Comparison of ENCODE assay signal across 8 cellular contexts in the genomic region with DNA sequence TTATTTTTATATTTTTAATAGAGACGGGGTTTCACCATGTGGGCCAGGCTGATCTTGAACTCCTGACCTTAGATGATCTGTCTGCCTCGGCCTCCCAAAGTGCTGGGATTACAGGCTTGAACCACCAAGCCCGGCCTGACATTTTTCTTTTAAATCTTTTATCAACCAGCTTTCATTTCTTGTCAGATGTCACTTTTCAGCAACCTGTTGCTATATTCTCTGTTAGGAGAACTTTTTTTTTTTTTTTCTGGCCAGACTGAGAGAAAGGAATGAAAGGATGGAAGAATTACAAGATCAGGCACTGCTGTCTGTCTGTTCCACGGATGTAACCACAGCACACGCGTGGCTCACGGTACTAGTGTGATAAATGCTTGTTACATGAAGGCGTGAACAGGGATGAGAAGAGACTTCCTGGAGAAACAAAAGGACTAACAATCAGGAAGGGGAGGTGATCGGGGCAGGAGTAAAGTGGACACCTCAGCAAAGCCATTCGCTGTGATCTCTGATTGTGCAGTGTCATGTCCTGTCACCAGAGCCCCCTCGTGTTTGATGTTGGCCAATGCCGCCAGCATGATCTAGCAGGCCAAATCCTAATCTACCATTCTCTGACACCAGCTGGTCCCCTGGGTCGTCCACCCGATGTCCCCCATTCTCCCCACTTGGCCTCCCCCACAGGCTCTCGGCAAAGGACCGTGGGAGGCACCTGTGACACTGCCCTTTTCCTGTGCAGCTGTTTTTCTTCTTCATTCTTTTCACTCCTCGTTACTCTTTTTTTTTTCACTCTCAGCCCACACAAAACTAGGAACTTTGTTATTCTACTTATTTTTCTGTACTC.
DNase-seq lines count a peak whose midpoint lies in the region; ATAC-seq and TF ChIP-seq lines count a peak whose summit lies in the region.

No MANE protein-coding gene starts in this region.

- H3K27me3 Mint-ChIP-seq in CD14-positive monocyte (ENCODE audit: low read depth in 3 of 3), result peaks cover 0 to 5% (median 0%) of the 10 kb centered on the region in 3 donors
- no peaks in the 10 kb centered on the region for H3K27me3 Mint-ChIP-seq in activated CD4-positive, alpha-beta memory T cell treated with anti-CD3 and anti-CD28 coated beads for 36 hours
- H3K27me3 Mint-ChIP-seq in natural killer cell (ENCODE audit: low read depth in 2 of 2), result no peaks in the 10 kb centered on the region

- H3K4me3 ChIP-seq in esophagus muscularis mucosa, result peak overlapping the region in 3 of 4 donors; percentile 5 to 62 (median 58)

- peak; percentile 84 for DNase-seq in CD14-positive monocyte (ENCODE audit: low spot score)
- DNase-seq in NAMALWA (ENCODE audit: low spot score), result peak; percentile 71
- DNase-seq in activated CD4-positive, alpha-beta memory T cell treated with anti-CD3 and anti-CD28 coated beads for 36 hours, result peak; percentile 78
- no peak for DNase-seq in esophagus muscularis mucosa (ENCODE audit: extremely low spot score)
- peak; percentile 52 for DNase-seq in natural killer cell
- DNase-seq in NCI-H526 treated with DMSO at 0.1 percent for 48 hours (lab: John Stamatoyannopoulos, UW), result no peak
- no peak for DNase-seq in GM19238 (ENCODE audit: insufficient read length, low spot score)

- H3K4me1 Mint-ChIP-seq in CD14-positive monocyte (peaks cover 46% of the 10 kb centered on the region), natural killer cell (peaks cover 47% of the 10 kb centered on the region in 2 donors)
- peaks cover 57% of the 10 kb centered on the region for H3K4me1 Mint-ChIP-seq in activated CD4-positive, alpha-beta memory T cell treated with anti-CD3 and anti-CD28 coated beads for 36 hours (ENCODE audit: low read depth)

- 50% methylated on average over 17 of the region's 17 CpGs for WGBS in esophagus muscularis mucosa

- peak overlapping the region; percentile 89 to 97 (median 96) for H3K27ac ChIP-seq in esophagus muscularis mucosa (replicated peaks in 1 of 4)

- no peaks in the 10 kb centered on the region for H3K36me3 ChIP-seq in esophagus muscularis mucosa

- no peaks in the 10 kb centered on the region for H3K9me3 ChIP-seq in esophagus muscularis mucosa

- peak overlapping the region in 1 of 2 donors; percentile 80 for H3K4me3 Mint-ChIP-seq in CD14-positive monocyte
- H3K4me3 Mint-ChIP-seq in activated CD4-positive, alpha-beta memory T cell treated with anti-CD3 and anti-CD28 coated beads for 36 hours, result peak overlapping the region; percentile 93
- H3K4me3 Mint-ChIP-seq in natural killer cell, result peak overlapping the region; percentile 93

- intact Hi-C loops in CD14-positive monocyte (cut with micrococcal nuclease) (loop anchor here (5.0 to 10.0 kb wide), 7 partner anchors 66 to 952 kb away; partner anchors contain the start of genes EMILIN2 (in 2 of the 2) and MYL12B (in 1 of the 2)), esophagus muscularis mucosa (cut with DNase I) (no loop called here), natural killer cell (cut with micrococcal nuclease) (no loop called here)
- intact Hi-C loops in activated CD4-positive, alpha-beta memory T cell treated with anti-CD3 and anti-CD28 coated beads for 36 hours (cut with micrococcal nuclease), result loop anchor here (1.0 to 10.0 kb wide), 3 partner anchors 47 to 942 kb away; partner anchors contain the start of gene SMCHD1

- TF ChIP-seq POLR2A in esophagus muscularis mucosa (IDR thresholded peaks at IDR 0.05; ENCODE audit: low read depth), result no peak

- H3K27ac Mint-ChIP-seq in CD14-positive monocyte (peak overlapping the region; percentile 92 to 99 (median 96)), natural killer cell (peak overlapping the region; percentile 99)
- H3K27ac Mint-ChIP-seq in activated CD4-positive, alpha-beta memory T cell treated with anti-CD3 and anti-CD28 coated beads for 36 hours, result peak overlapping the region; percentile 100

- no peak for TF ChIP-seq EP300 in esophagus muscularis mucosa (IDR thresholded peaks at IDR 0.05)

- CTCF ChIA-PET in activated CD4-positive, alpha-beta memory T cell treated with anti-CD3 and anti-CD28 coated beads for 36 hours (lab: Charles Lee), result interaction anchor here (0.6 to 6.7 kb wide), 16 partner anchors 7 to 314 kb away, joined by 3 to 112 read pairs (median 4); no protein-coding TSS in a partner anchor

- ATAC-seq in GM21381 (IDR thresholded peaks at IDR 0.05; ENCODE audit: unreplicated experiment) (peak; percentile 26), natural killer cell (peak; percentile 19 to 38 (median 24))

- POLR2A ChIA-PET in activated CD4-positive, alpha-beta memory T cell treated with anti-CD3 and anti-CD28 coated beads for 36 hours (lab: Charles Lee), result interaction anchor here (0.6 to 6.6 kb wide), 11 partner anchors 9 to 631 kb away, joined by 3 to 90 read pairs (median 7); partner anchors contain the start of gene TGIF1

- H3K9me3 Mint-ChIP-seq in CD14-positive monocyte, result peaks cover 0 to 2% (median 0%) of the 10 kb centered on the region in 7 donors
- no peaks in the 10 kb centered on the region for H3K9me3 Mint-ChIP-seq in activated CD4-positive, alpha-beta memory T cell treated with anti-CD3 and anti-CD28 coated beads for 36 hours
- no peaks in the 10 kb centered on the region for H3K9me3 Mint-ChIP-seq in natural killer cell

- H3K4me1 ChIP-seq in esophagus muscularis mucosa, result peaks cover 46 to 53% (median 52%) of the 10 kb centered on the region in 4 donors

- peak; percentile 22 for TF ChIP-seq CTCF in CD14-positive monocyte (IDR thresholded peaks at IDR 0.05)
- peak in 1 of 3 experiments; percentile 15 for TF ChIP-seq CTCF in esophagus muscularis mucosa (IDR thresholded peaks at IDR 0.05)
- TF ChIP-seq CTCF in natural killer cell (IDR thresholded peaks at IDR 0.05), result no peak

- H3K36me3 Mint-ChIP-seq in CD14-positive monocyte (peaks cover 3 to 4% of the 10 kb centered on the region in 2 donors), natural killer cell (no peaks in the 10 kb centered on the region)
- peaks cover 16% of the 10 kb centered on the region for H3K36me3 Mint-ChIP-seq in activated CD4-positive, alpha-beta memory T cell treated with anti-CD3 and anti-CD28 coated beads for 36 hours

- H3K27me3 ChIP-seq in esophagus muscularis mucosa, result no peaks in the 10 kb centered on the region

Comparison
In these comparisons a context has a peak if more than half of its experiments do, and no peak if none do; other contexts are left out.
1. DNase-seq: peak in CD14-positive monocyte (single experiment), NAMALWA (single experiment), activated CD4-positive, alpha-beta memory T cell treated with anti-CD3 and anti-CD28 coated beads for 36 hours (single experiment) and natural killer cell (single experiment); none in esophagus muscularis mucosa (single experiment), NCI-H526 treated with DMSO at 0.1 percent for 48 hours (single experiment) and GM19238 (single experiment).
2. intact Hi-C loops: an anchor here in CD14-positive monocyte (5.0 to 10.0 kb wide) and activated CD4-positive, alpha-beta memory T cell treated with anti-CD3 and anti-CD28 coated beads for 36 hours (1.0 to 10.0 kb wide); none called in esophagus muscularis mucosa and natural killer cell.
3. Peak in every context shown above with its lines, with median percentiles within 50 percentile points of each other: H3K27ac Mint-ChIP-seq.